8 cellular contexts compared by ENCODE assay signal in the genomic region with DNA sequence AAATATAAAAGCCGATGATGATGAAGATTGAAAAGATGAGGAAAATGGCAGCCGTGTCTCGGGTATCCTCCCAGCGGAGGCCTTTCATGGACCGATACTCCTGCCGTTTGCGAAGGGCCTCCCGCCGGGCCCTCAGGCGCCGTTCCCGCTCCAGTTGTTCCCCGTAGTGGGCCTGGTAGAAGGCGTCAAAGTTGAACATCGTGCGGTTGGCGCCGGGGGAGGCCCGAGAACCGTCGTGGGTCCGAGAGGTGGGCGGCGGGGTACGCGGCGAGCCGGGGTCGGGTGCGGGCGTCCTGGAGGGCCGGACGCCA. TPM values are rescaled to one million over a fixed set of nuclear protein-coding genes. Genes with fewer than 3 reads are reported as not detected.
DNase-seq lines count a peak whose midpoint lies in the region; ATAC-seq and TF ChIP-seq lines count a peak whose summit lies in the region.

No MANE protein-coding gene starts in this region.

- H3K9me3 ChIP-seq in cardiac muscle cell (ENCODE audit: low read depth) = no peaks in the 10 kb centered on the region
- no peaks in the 10 kb centered on the region for H3K9me3 ChIP-seq in iPS-18a (ENCODE audit: control insufficient read depth, low read depth, low read length)

- no peaks in the 10 kb centered on the region for H3K27me3 Mint-ChIP-seq in activated CD8-positive, alpha-beta T cell treated with anti-CD3 and anti-CD28 coated beads for 36 hours
- H3K27me3 Mint-ChIP-seq in stimulated activated naive CD8-positive, alpha-beta T cell treated with anti-CD3 and anti-CD28 coated beads, Interleukin-15, amount 100 ng/mL, for 72 hours = no peaks in the 10 kb centered on the region

- peak overlapping the region; percentile 92 for H3K27ac ChIP-seq in cardiac muscle cell
- H3K27ac ChIP-seq in iPS-18a (ENCODE audit: low read length) = peak overlapping the region; percentile 84

- H3K4me1 ChIP-seq in cardiac muscle cell (ENCODE audit: low read depth) (peaks cover 11% of the 10 kb centered on the region), iPS-18a (ENCODE audit: control insufficient read depth, low read depth, low read length) (peaks cover 7% of the 10 kb centered on the region)

- H3K27me3 ChIP-seq in cardiac muscle cell (no peaks in the 10 kb centered on the region), iPS-18a (ENCODE audit: control insufficient read depth, insufficient read depth, low read length) (no peaks in the 10 kb centered on the region)

- POLR2A ChIA-PET in activated CD8-positive, alpha-beta T cell treated with anti-CD3 and anti-CD28 coated beads for 36 hours (lab: Charles Lee) = no interaction called here

- H3K36me3 ChIP-seq in cardiac muscle cell (peaks cover 15% of the 10 kb centered on the region), iPS-18a (ENCODE audit: control insufficient read depth, low read depth, low read length) (peaks cover 18% of the 10 kb centered on the region)

- H3K4me3 Mint-ChIP-seq in activated CD8-positive, alpha-beta T cell treated with anti-CD3 and anti-CD28 coated beads for 36 hours = peak overlapping the region; percentile 97
- H3K4me3 Mint-ChIP-seq in stimulated activated naive CD8-positive, alpha-beta T cell treated with anti-CD3 and anti-CD28 coated beads, Interleukin-15, amount 100 ng/mL, for 72 hours = peak overlapping the region; percentile 99 to 100

- no peak for DNase-seq in cardiac muscle cell (ENCODE audit: low read depth in 1 of 2, low spot score in 1 of 2)
- no peak for DNase-seq in Right ventricle myocardium inferior (ENCODE audit: missing footprints)
- no peak for DNase-seq in activated CD8-positive, alpha-beta T cell treated with anti-CD3 and anti-CD28 coated beads for 36 hours
- DNase-seq in stimulated activated naive CD8-positive, alpha-beta T cell treated with anti-CD3 and anti-CD28 coated beads, Interleukin-15, amount 100 ng/mL, for 72 hours = no peak
- no peak for DNase-seq in T-helper 9 cell
- no peak for DNase-seq in RPMI8226
- no peak for DNase-seq in G401 (ENCODE audit: low spot score)

- peak overlapping the region; percentile 90 for H3K9ac ChIP-seq in iPS-18a (ENCODE audit: low read length)

- CTCF ChIA-PET in activated CD8-positive, alpha-beta T cell treated with anti-CD3 and anti-CD28 coated beads for 36 hours (lab: Charles Lee) = no interaction called here

- H3K4me1 Mint-ChIP-seq in activated CD8-positive, alpha-beta T cell treated with anti-CD3 and anti-CD28 coated beads for 36 hours (ENCODE audit: low read depth) = peaks cover 45% of the 10 kb centered on the region
- H3K4me1 Mint-ChIP-seq in stimulated activated naive CD8-positive, alpha-beta T cell treated with anti-CD3 and anti-CD28 coated beads, Interleukin-15, amount 100 ng/mL, for 72 hours = peaks cover 46% of the 10 kb centered on the region

- in situ Hi-C loops in G401 (cut with HindIII; ENCODE audit: low sequenced_read_pairs) = no loop called here

- TF ChIP-seq CTCF in cardiac muscle cell (IDR thresholded peaks at IDR 0.05; ENCODE audit: low read depth, low read length) = no peak
- TF ChIP-seq CTCF in activated CD8-positive, alpha-beta T cell treated with anti-CD3 and anti-CD28 coated beads for 36 hours (IDR thresholded peaks at IDR 0.05) = no peak

- intact Hi-C loops in Right ventricle myocardium inferior (cut with DNase I) = loop anchor here (1.0 kb wide), 2 partner anchors 15 to 43 kb away; partner anchors contain the start of gene VPS37D
- intact Hi-C loops in activated CD8-positive, alpha-beta T cell treated with anti-CD3 and anti-CD28 coated beads for 36 hours (cut with micrococcal nuclease) = loop anchor here (5.0 kb wide), 1 partner anchor 35 kb away; the partner anchor contains the start of gene STX1A

- H3K9me3 Mint-ChIP-seq in activated CD8-positive, alpha-beta T cell treated with anti-CD3 and anti-CD28 coated beads for 36 hours = peaks cover 2% of the 10 kb centered on the region
- H3K9me3 Mint-ChIP-seq in stimulated activated naive CD8-positive, alpha-beta T cell treated with anti-CD3 and anti-CD28 coated beads, Interleukin-15, amount 100 ng/mL, for 72 hours = no peaks in the 10 kb centered on the region

- peaks cover 49% of the 10 kb centered on the region for H3K36me3 Mint-ChIP-seq in activated CD8-positive, alpha-beta T cell treated with anti-CD3 and anti-CD28 coated beads for 36 hours (ENCODE audit: low read depth)

- ATAC-seq in Right ventricle myocardium inferior = no peak
- ATAC-seq in activated CD8-positive, alpha-beta T cell treated with anti-CD3 and anti-CD28 coated beads for 36 hours = no peak
- no peak for ATAC-seq in stimulated activated naive CD8-positive, alpha-beta T cell treated with anti-CD3 and anti-CD28 coated beads, Interleukin-15, amount 100 ng/mL, for 72 hours

- H3K27ac Mint-ChIP-seq in activated CD8-positive, alpha-beta T cell treated with anti-CD3 and anti-CD28 coated beads for 36 hours = peak overlapping the region; percentile 92
- peak overlapping the region; percentile 91 to 99 for H3K27ac Mint-ChIP-seq in stimulated activated naive CD8-positive, alpha-beta T cell treated with anti-CD3 and anti-CD28 coated beads, Interleukin-15, amount 100 ng/mL, for 72 hours

- H3K4me3 ChIP-seq in cardiac muscle cell (peak overlapping the region; percentile 80), iPS-18a (ENCODE audit: low read length) (peak overlapping the region; percentile 88)

RNA-seq across cellular contexts. Expression of gene DNAJC30, which starts 0.6 kb away (rescaled TPM):
- total RNA-seq in cardiac muscle cell (9.9 and 10.1 TPM in 2 replicates), Right ventricle myocardium inferior (13.8 TPM)
- 23.4 and 24.3 TPM in 2 replicates for polyA plus RNA-seq in cardiac muscle cell
- 1 to 10 TPM; 6.7 to 7.0 TPM for total RNA-seq in activated CD8-positive, alpha-beta T cell treated with anti-CD3 and anti-CD28 coated beads for 36 hours
- total RNA-seq in G401 (2014; rRNA removed; shearing (Covaris generic)) = 12.4 and 19.6 TPM in 2 replicates

RNA-seq across cellular contexts. Expression of gene BUD23, which starts 0.7 kb away (rescaled TPM):
- total RNA-seq in cardiac muscle cell (63.9 and 100.0 TPM in 2 replicates), Right ventricle myocardium inferior (81.1 TPM)
- polyA plus RNA-seq in cardiac muscle cell = 141 and 170 TPM in 2 replicates
- 100 to 1,000 TPM; 108 TPM for total RNA-seq in activated CD8-positive, alpha-beta T cell treated with anti-CD3 and anti-CD28 coated beads for 36 hours
- 203 and 204 TPM in 2 replicates for total RNA-seq in G401 (2014; rRNA removed; shearing (Covaris generic))

RNA-seq across cellular contexts. Expression of gene VPS37D, which starts 15.1 kb away (rescaled TPM):
- total RNA-seq in cardiac muscle cell = 31.0 and 32.0 TPM in 2 replicates
- 14.6 and 19.8 TPM in 2 replicates for polyA plus RNA-seq in cardiac muscle cell
- total RNA-seq in Right ventricle myocardium inferior = 3.0 TPM
- total RNA-seq in activated CD8-positive, alpha-beta T cell treated with anti-CD3 and anti-CD28 coated beads for 36 hours = 1 to 10 TPM in 1 of 2 experiments, under 1 TPM in 1; 0.87 to 1.1 TPM
- total RNA-seq in G401 (2014; rRNA removed; shearing (Covaris generic)) = 8.3 and 9.8 TPM in 2 replicates

RNA-seq across cellular contexts. Expression of gene STX1A, which starts 36.8 kb away (rescaled TPM):
- total RNA-seq in cardiac muscle cell (14.4 and 20.6 TPM in 2 replicates), Right ventricle myocardium inferior (1.6 TPM)
- 9.8 and 11.8 TPM in 2 replicates for polyA plus RNA-seq in cardiac muscle cell
- 10 to 100 TPM; 11.4 to 11.5 TPM for total RNA-seq in activated CD8-positive, alpha-beta T cell treated with anti-CD3 and anti-CD28 coated beads for 36 hours
- total RNA-seq in G401 (2014; rRNA removed; shearing (Covaris generic)) = 2.5 and 6.5 TPM in 2 replicates

RNA-seq across cellular contexts. Expression of gene ABHD11, which starts 55.9 kb away (rescaled TPM):
- total RNA-seq in cardiac muscle cell = 30.9 and 48.9 TPM in 2 replicates
- polyA plus RNA-seq in cardiac muscle cell = 42.2 and 59.6 TPM in 2 replicates
- total RNA-seq in Right ventricle myocardium inferior = 21.5 TPM
- total RNA-seq in activated CD8-positive, alpha-beta T cell treated with anti-CD3 and anti-CD28 coated beads for 36 hours = 10 to 100 TPM; 19.0 to 21.5 TPM
- 34.2 and 41.1 TPM in 2 replicates for total RNA-seq in G401 (2014; rRNA removed; shearing (Covaris generic))
